ENCODE assay signal across 1 cellular context in the genomic region with DNA sequence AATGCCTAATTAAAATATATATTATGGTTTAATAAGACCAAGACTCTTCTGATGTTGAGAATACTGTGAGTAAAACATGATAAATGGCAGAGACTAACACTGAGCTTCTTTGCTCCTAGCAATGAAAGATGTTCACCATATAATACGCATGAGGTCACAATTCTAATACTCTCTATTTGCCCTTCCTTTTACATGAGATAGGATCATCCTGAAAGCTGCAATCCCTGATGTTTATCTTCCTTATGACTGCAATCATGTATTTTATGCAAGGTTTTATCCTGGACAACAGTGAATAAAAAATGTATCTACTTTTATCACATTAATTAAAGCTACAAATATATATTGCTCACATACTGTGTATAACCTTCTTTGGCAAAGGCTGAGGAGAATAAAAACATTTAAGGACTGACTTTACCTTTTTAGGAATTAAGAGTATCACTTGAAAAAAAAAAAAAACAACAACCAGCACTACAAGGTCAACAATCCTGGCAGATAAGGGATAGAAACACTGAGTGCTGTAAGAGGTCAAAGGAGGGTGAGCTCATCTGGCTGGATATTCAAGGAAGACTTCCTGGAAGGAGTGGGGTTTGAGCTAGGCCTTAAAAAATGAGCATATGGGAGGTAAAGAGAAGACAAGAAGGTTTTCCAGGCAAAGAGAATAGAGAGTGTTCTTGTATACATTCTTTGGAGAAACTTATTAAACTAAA.
TF ChIP-seq lines count a peak whose summit lies in the region.

No MANE protein-coding gene starts in this region.

TF ChIP-seq in endothelial cell of umbilical vein, 7 proteins besides CTCF, POLR2A, EP300 and RAD21:
- TF ChIP-seq JUN (IDR thresholded peaks at IDR 0.05; ENCODE audit: borderline replicate concordance, insufficient read depth, insufficient read length, low read depth) (no peak), FOS (IDR thresholded peaks at IDR 0.05; ENCODE audit: borderline replicate concordance, insufficient read depth, low read length) (no peak), GATA2 (IDR thresholded peaks at IDR 0.05; ENCODE audit: insufficient read depth, insufficient read length, low read depth, low read length) (no peak), EZH2 (IDR thresholded peaks at IDR 0.05; ENCODE audit: borderline replicate concordance, low read depth, low read length, severe bottlenecking) (no peak), MYC (IDR thresholded peaks at IDR 0.05; ENCODE audit: low read depth, low read length) (no peak), POLR2AphosphoS5 (IDR thresholded peaks at IDR 0.05; ENCODE audit: insufficient read depth, low read depth, low read length) (no peak)
- TF ChIP-seq, protein P1, sequence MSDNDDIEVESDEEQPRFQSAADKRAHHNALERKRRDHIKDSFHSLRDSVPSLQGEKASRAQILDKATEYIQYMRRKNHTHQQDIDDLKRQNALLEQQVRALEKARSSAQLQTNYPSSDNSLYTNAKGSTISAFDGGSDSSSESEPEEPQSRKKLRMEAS (IDR thresholded peaks at IDR 0.05; ENCODE audit: insufficient read depth, insufficient read length) = no peak
